ENCODE assay signal across 8 cellular contexts in genomic region chr19:4534836-4535658, GRCh38. TPM values are rescaled to one million over a fixed set of nuclear protein-coding genes. Genes with fewer than 3 reads are reported as not detected.
DNase-seq lines count a peak whose midpoint lies in the region; ATAC-seq and TF ChIP-seq lines count a peak whose summit lies in the region.

Gene PLIN5 (minus strand): TSS chr19:4535224. CDS start chr19:4534074, 1,150 bp downstream.

- H3K27me3 ChIP-seq in testis = no peaks in the 10 kb centered on the region

- H3K4me3 ChIP-seq in fibroblast of pulmonary artery (replicated peaks; ENCODE audit: low read depth, low read length) (peak within 1 kb of the TSS; percentile 27), testis (peak within 1 kb of the TSS; percentile 5 to 36)

- 6 to 9% methylated on average over 8 to 32 of the region's 49 CpGs for whole genome bisulfite sequencing in testis, 2 donors

- no peak within 1 kb of the TSS for H3K27ac Mint-ChIP-seq in natural killer cell

- no peaks in the 10 kb centered on the region for H3K36me3 Mint-ChIP-seq in natural killer cell

- peaks cover 3% of the 10 kb centered on the region for H3K4me1 ChIP-seq in testis

- no peak within 1 kb of the TSS for H3K27ac ChIP-seq in testis

- TF ChIP-seq POLR2A in testis (IDR thresholded peaks at IDR 0.05) = no peak

- no peaks in the 10 kb centered on the region for H3K9me3 Mint-ChIP-seq in natural killer cell

- ATAC-seq in natural killer cell (peak in 2 of 3 donors; percentile 29 to 77), GM21447 (IDR thresholded peaks at IDR 0.05; ENCODE audit: unreplicated experiment) (no peak)

- DNase-seq in SIG-M5 treated with dmso at 0.1 percent for 504 hours (lab: John Stamatoyannopoulos, UW; ENCODE audit: unreplicated experiment) (peak; percentile 30), SIG-M5 (lab: John Stamatoyannopoulos, UW) (no peak), NCI-H524 treated with DMSO at 0.1 percent for 48 hours (lab: John Stamatoyannopoulos, UW) (peak; percentile 91), activated T-cell treated with anti-CD3 and anti-CD28 coated beads for 48 hours (ENCODE audit: low read depth) (peak; percentile 34), fibroblast of pulmonary artery (ENCODE audit: low read depth) (peak; percentile 68), natural killer cell (no peak), testis (peak; percentile 89)

- H3K27me3 Mint-ChIP-seq in natural killer cell (ENCODE audit: low read depth in 2 of 2) = peaks cover 0 to 11% of the 10 kb centered on the region in 2 donors

- intact Hi-C loops in natural killer cell (cut with micrococcal nuclease) = no loop called here
- intact Hi-C loops in testis (cut with DNase I; ENCODE audit: low total_unique reads) = no loop called here

- no peaks in the 10 kb centered on the region for H3K4me1 Mint-ChIP-seq in natural killer cell

- TF ChIP-seq CTCF in fibroblast of pulmonary artery (IDR thresholded peaks at IDR 0.05; ENCODE audit: low read length, missing control alignments) (no peak), natural killer cell (IDR thresholded peaks at IDR 0.05) (no peak), testis (IDR thresholded peaks at IDR 0.05) (no peak)

- H3K9me3 ChIP-seq in testis = no peaks in the 10 kb centered on the region

- no peak within 1 kb of the TSS for H3K4me3 Mint-ChIP-seq in natural killer cell

- H3K36me3 ChIP-seq in testis (ENCODE audit: low read depth, missing control alignments) = no peaks in the 10 kb centered on the region

RNA-seq across cellular contexts. Expression of gene PLIN5, which starts in this region (rescaled TPM):
- total RNA-seq in natural killer cell (under 1 TPM in 1 of 3 donors, not detected in 2; 0.65 TPM), testis (1 to 10 TPM; 7.4 to 8.5 TPM)
- 3.8 TPM for polyA plus RNA-seq in testis (ENCODE audit: insufficient read depth, low read depth, low replicate concordance)

Comparison
In these comparisons a context has a peak if more than half of its experiments do, and no peak if none do; other contexts are left out.
1. RNA of gene PLIN5 (total RNA-seq): 7.4 to 8.5 TPM in testis; 0.65 TPM in natural killer cell; every median in the first group is over 4 times any median in the second.
2. DNase-seq: peak in SIG-M5 treated with dmso at 0.1 percent for 504 hours (single experiment), NCI-H524 treated with DMSO at 0.1 percent for 48 hours (single experiment), activated T-cell treated with anti-CD3 and anti-CD28 coated beads for 48 hours (single experiment), fibroblast of pulmonary artery (single experiment) and testis (single experiment); none in SIG-M5 (single experiment) and natural killer cell (single experiment).
3. Peak in ATAC-seq in natural killer cell; RNA of the gene not detected or under 1 TPM.